21 cellular contexts compared by ENCODE assay signal in genomic region chr3:132242790-132243189, GRCh38.
"Had no signal": no experiment of that assay in that cellular context is flagged by ENCODE, and none has a peak within 500 bp of the region (broad histone marks: within the 10 kb centered on the region; RNA-seq: fewer than 3 reads in every experiment).

No MANE protein-coding gene starts in this region.

- H3K9me3 ChIP-seq: ovary, psoas muscle, thoracic aorta had no signal

- H3K27ac Mint-ChIP-seq: activated CD4-positive, alpha-beta memory T cell treated with anti-CD3 and anti-CD28 coated beads for 36 hours; activated naive CD8-positive, alpha-beta T cell treated with anti-CD3 and anti-CD28 coated beads for 36 hours; natural killer cell; type B pancreatic cell had no signal

- DNase-seq: activated CD4-positive, alpha-beta memory T cell treated with anti-CD3 and anti-CD28 coated beads for 36 hours; activated CD4-positive, alpha-beta T cell treated with anti-CD3 and anti-CD28 coated beads for 4 hours; activated CD4-positive, CD25-positive, alpha-beta regulatory T cell; activated naive CD4-positive, alpha-beta T cell treated with Interleukin-2 at 50 U/mL for 16 hours; activated naive CD8-positive, alpha-beta T cell treated with anti-CD3 and anti-CD28 coated beads for 36 hours; activated T-cell treated with anti-CD3 and anti-CD28 coated beads, Interleukin-2, amount 50 U/mL, for 48 hours; head of caudate nucleus; hypothalamus; left ventricle myocardium superior; midbrain; natural killer cell; ovary; psoas muscle; right cardiac atrium; stimulated activated CD4-positive, alpha-beta T cell treated with anti-CD3 and anti-CD28 coated beads, Interleukin-4, amount 100 ng/mL, for 24 hours; stimulated activated naive CD4-positive, alpha-beta T cell treated with Interleukin-2 at 50 U/mL for 16 hours; T1000 had no signal

- H3K36me3 ChIP-seq: gastroesophageal sphincter, ovary, thoracic aorta had no signal

- H3K4me1 Mint-ChIP-seq: activated naive CD8-positive, alpha-beta T cell treated with anti-CD3 and anti-CD28 coated beads for 36 hours; natural killer cell had no signal

- H3K27ac ChIP-seq: coronary artery, gastroesophageal sphincter, ovary, psoas muscle, thoracic aorta had no signal

- H3K4me3 ChIP-seq: coronary artery, gastroesophageal sphincter, ovary, psoas muscle, thoracic aorta had no signal

- H3K9me3 Mint-ChIP-seq: activated CD4-positive, alpha-beta memory T cell treated with anti-CD3 and anti-CD28 coated beads for 36 hours; activated naive CD8-positive, alpha-beta T cell treated with anti-CD3 and anti-CD28 coated beads for 36 hours; type B pancreatic cell had no signal

- H3K36me3 Mint-ChIP-seq: activated CD4-positive, alpha-beta memory T cell treated with anti-CD3 and anti-CD28 coated beads for 36 hours; activated naive CD8-positive, alpha-beta T cell treated with anti-CD3 and anti-CD28 coated beads for 36 hours; natural killer cell; type B pancreatic cell had no signal

- H3K4me3 Mint-ChIP-seq: activated CD4-positive, alpha-beta memory T cell treated with anti-CD3 and anti-CD28 coated beads for 36 hours; activated naive CD8-positive, alpha-beta T cell treated with anti-CD3 and anti-CD28 coated beads for 36 hours; natural killer cell; type B pancreatic cell had no signal

- ATAC-seq: gastroesophageal sphincter, left ventricle myocardium superior, natural killer cell, psoas muscle, right cardiac atrium had no signal

- H3K4me1 ChIP-seq: gastroesophageal sphincter, psoas muscle had no signal

- H3K27me3 ChIP-seq: gastroesophageal sphincter, ovary had no signal
